In the genomic region with DNA sequence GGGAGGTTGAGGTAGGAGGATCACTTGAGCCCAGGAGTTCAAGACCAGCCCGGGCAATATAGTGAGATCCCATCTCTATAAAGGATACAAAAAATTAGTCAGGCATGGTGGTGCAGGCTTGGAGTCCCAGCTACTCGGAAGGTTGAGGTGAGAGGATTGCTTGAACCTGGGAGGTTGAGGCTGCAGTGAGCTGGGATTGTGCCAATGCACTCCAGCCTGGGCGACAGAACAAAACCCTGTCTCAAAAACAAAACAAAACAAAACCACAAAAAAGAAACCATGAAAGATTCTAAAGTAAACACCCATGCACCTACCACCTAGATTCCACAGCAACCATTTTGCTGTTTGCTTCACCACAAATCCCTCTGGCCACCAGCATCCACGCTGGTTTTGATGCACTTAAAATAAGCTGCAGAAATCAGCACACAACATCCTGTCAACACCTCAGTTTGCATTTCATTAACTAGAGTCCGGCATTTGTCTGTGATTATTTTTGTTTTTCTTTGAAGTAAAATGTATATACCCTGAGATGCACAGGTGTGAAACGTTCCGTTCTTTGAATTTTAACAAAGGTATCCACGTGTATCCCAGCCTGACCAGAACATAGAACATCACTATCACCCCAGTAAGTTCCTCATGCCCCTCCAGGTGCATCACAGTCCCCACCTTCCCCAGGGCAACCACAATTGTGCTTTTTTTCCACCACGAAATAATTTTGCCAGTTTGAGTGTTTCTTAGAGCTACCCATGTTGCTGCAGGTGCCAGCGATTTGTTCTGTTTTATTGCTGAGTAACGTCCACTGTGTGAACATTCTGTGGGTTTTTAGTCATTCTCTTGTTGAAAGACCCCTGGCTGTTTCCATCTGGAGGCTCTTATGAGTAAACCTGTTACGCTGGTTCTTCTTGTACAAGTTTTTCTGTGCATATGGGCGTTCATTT, we compare ENCODE assay signal across 8 cellular contexts.
DNase-seq lines count a peak whose midpoint lies in the region; ATAC-seq, FAIRE-seq and TF ChIP-seq lines count a peak whose summit lies in the region.

No MANE protein-coding gene starts in this region.

- H3K56ac ChIP-seq in IMR-90 (ENCODE audit: extremely low read depth, insufficient read depth, low read length), result no peak overlapping the region

- TF ChIP-seq EP300 in HepG2 (IDR thresholded peaks at IDR 0.05; ENCODE audit: low read depth in 2 of 2, low read length in 2 of 2) (no peak), HepG2 (CRISPR knock-in tag; IDR thresholded peaks at IDR 0.05; ENCODE audit: borderline replicate concordance) (no peak)

- H2BK5ac ChIP-seq in IMR-90 (ENCODE audit: low read depth, low read length, poor library complexity, severe bottlenecking), result no peak overlapping the region

- H3K9me3 Mint-ChIP-seq in activated T-cell treated with anti-CD3 and anti-CD28 coated beads, Interleukin-2, amount 50 U/mL, for 4 hours, result peaks cover 2% of the 10 kb centered on the region

- H3K27me3 Mint-ChIP-seq in activated T-cell treated with anti-CD3 and anti-CD28 coated beads, Interleukin-2, amount 50 U/mL, for 4 hours (ENCODE audit: low read depth), result no peaks in the 10 kb centered on the region

- no peak overlapping the region for H3K4me2 ChIP-seq in IMR-90 (ENCODE audit: low read depth, low read length)
- no peak overlapping the region for H3K4me2 ChIP-seq in HepG2 (ENCODE audit: low read depth, low read length)

- ATAC-seq in IMR-90 (ENCODE audit: low read depth) (no peak), HepG2 (no peak), HG03442 (IDR thresholded peaks at IDR 0.05; ENCODE audit: unreplicated experiment) (no peak)
- ATAC-seq in activated T-cell treated with anti-CD3 and anti-CD28 coated beads, Interleukin-2, amount 50 U/mL, for 4 hours, result peak; percentile 16 to 33

- peak overlapping the region; percentile 71; the same call in 1 of the 2 replicates for H2AK5ac ChIP-seq in IMR-90 (ENCODE audit: low read depth, low read length)

- 86% methylated on average over 2 of the region's 13 CpGs; no CpG with 5 or more reads in 1 of the 2 experiments for WGBS in IMR-90 (ENCODE audit: extremely low coverage in 2 of 2, insufficient read length in 1 of 2), 2 experiments
- 94% methylated on average over 13 of the region's 13 CpGs for WGBS in HepG2 (ENCODE audit: low lambda C conversion rate)

- H3K4me1 ChIP-seq in ACC112 (ENCODE audit: control insufficient read depth, insufficient read depth, low read length, unreplicated experiment) (peaks cover 25% of the 10 kb centered on the region), IMR-90 (ENCODE audit: control insufficient read depth, insufficient read depth, low read length) (peaks cover 3% of the 10 kb centered on the region), HepG2 (ENCODE audit: insufficient read depth, low read length) (peaks cover 40% of the 10 kb centered on the region)

- H3K79me1 ChIP-seq in IMR-90 (ENCODE audit: low read depth in 1 of 2, low read length in 2 of 2), result peaks cover 20 to 58% of the 10 kb centered on the region in 2 experiments

- no peak overlapping the region for H4K91ac ChIP-seq in IMR-90 (ENCODE audit: insufficient read depth, low read depth, low read length)

- FAIRE-seq in HepG2 (lab: Jason Lieb, UNC), result no peak
- FAIRE-seq in RCC 7860 (lab: Jason Lieb, UNC), result no peak

- peak overlapping the region; percentile 44; the same call in 1 of the 2 replicates for H2BK20ac ChIP-seq in IMR-90 (ENCODE audit: low read depth, low read length)

- intact Hi-C loops in IMR-90 (cut with micrococcal nuclease) (loop anchor here (5.0 to 10.0 kb wide), 2 partner anchors 145 to 682 kb away; no protein-coding TSS in a partner anchor), HepG2 (cut with micrococcal nuclease; ENCODE audit: unreplicated experiment) (no loop called here)

- H2BK120ac ChIP-seq in IMR-90 (ENCODE audit: low read depth, low read length), result peak overlapping the region; percentile 82; the same call in 1 of the 2 replicates

- H2AFZ ChIP-seq in ACC112 (ENCODE audit: low read length, unreplicated experiment), result no peak overlapping the region
- H2AFZ ChIP-seq in IMR-90 (replicated peaks; ENCODE audit: low read length, poor library complexity), result no peak overlapping the region
- H2AFZ ChIP-seq in HepG2 (ENCODE audit: low read length), result no peak overlapping the region

- CTCF ChIA-PET in IMR-90 (lab: Yijun Ruan, JAX) (interaction anchor here (0.6 to 1.0 kb wide), 3 partner anchors 29 to 162 kb away, joined by 3 read pairs; no protein-coding TSS in a partner anchor), HepG2 (lab: Yijun Ruan, JAX; ENCODE audit: low intra/inter-chr PET ratio, low total read pairs) (interaction anchor here (1.8 to 2.4 kb wide), 3 partner anchors 42 to 162 kb away, joined by 6 to 20 read pairs (median 7); no protein-coding TSS in a partner anchor)

- H3K4me1 Mint-ChIP-seq in activated T-cell treated with anti-CD3 and anti-CD28 coated beads, Interleukin-2, amount 50 U/mL, for 4 hours (ENCODE audit: low read depth), result peaks cover 38% of the 10 kb centered on the region

- no peak overlapping the region for H4K5ac ChIP-seq in IMR-90 (ENCODE audit: low read depth, low read length)

- no peak overlapping the region for H2AK9ac ChIP-seq in IMR-90 (replicated peaks; ENCODE audit: low read depth, low read length, poor library complexity)

- no peak overlapping the region for H3K23ac ChIP-seq in IMR-90 (ENCODE audit: low read depth, low read length)

- no peaks in the 10 kb centered on the region for H3K36me3 Mint-ChIP-seq in activated T-cell treated with anti-CD3 and anti-CD28 coated beads, Interleukin-2, amount 50 U/mL, for 4 hours (ENCODE audit: insufficient read depth)

- peak overlapping the region; percentile 61 for H3K4me3 Mint-ChIP-seq in activated T-cell treated with anti-CD3 and anti-CD28 coated beads, Interleukin-2, amount 50 U/mL, for 4 hours

- no TSS peak for BruUV-seq in IMR-90 (replicated peaks; lab: Mats Ljungman, UMichigan)
- TSS peak; percentile 18 for BruUV-seq in HepG2 (replicated peaks; lab: Mats Ljungman, UMichigan)

- H3K27me3 ChIP-seq in ACC112 (ENCODE audit: insufficient read depth, low read length) (no peaks in the 10 kb centered on the region), IMR-90 (ENCODE audit: control insufficient read depth, insufficient read depth, low read length) (no peaks in the 10 kb centered on the region), HepG2 (ENCODE audit: control insufficient read depth in 1 of 2, insufficient read depth in 2 of 2, low read length in 2 of 2) (no peaks in the 10 kb centered on the region)

- no peak for TF ChIP-seq CTCF in IMR-90 (conservative IDR thresholded peaks at IDR 0.05; ENCODE audit: low read depth, low read length)
- TF ChIP-seq CTCF in HepG2 (CRISPR knock-in tag; IDR thresholded peaks at IDR 0.05), result no peak

- TF ChIP-seq RAD21 in IMR-90 (IDR thresholded peaks at IDR 0.05; ENCODE audit: low read length) (no peak), HepG2 (CRISPR knock-in tag; IDR thresholded peaks at IDR 0.05) (no peak)

- no peak for TF ChIP-seq POLR2A in IMR-90 (IDR thresholded peaks at IDR 0.05; ENCODE audit: low read depth, low read length)
- TF ChIP-seq POLR2A in HepG2 (IDR thresholded peaks at IDR 0.05; ENCODE audit: insufficient read depth in 1 of 2, low read depth in 2 of 2, low read length in 2 of 2), result no peak

- peaks cover 9% of the 10 kb centered on the region for H3K9me3 ChIP-seq in IMR-90 (ENCODE audit: control insufficient read depth, insufficient read depth, low read length)
- H3K9me3 ChIP-seq in HepG2 (ENCODE audit: low read length), result no peaks in the 10 kb centered on the region

- in situ Hi-C loops in IMR-90 (cut with MboI; ENCODE audit: low sequenced_read_pairs) (no loop called here), HepG2 (cut with HindIII; ENCODE audit: extremely low pct_ligation_motif_present, low pct_unique_long_range_greater_than_20kb) (loop anchor here (5.0 kb wide), 2 partner anchors 95 to 165 kb away; no protein-coding TSS in a partner anchor)

- POLR2A ChIA-PET in IMR-90 (lab: Charles Lee; ENCODE audit: unreplicated experiment) (interaction anchor here (0.6 kb wide), 1 partner anchor 42 kb away, joined by 3 read pairs; no protein-coding TSS in a partner anchor), HepG2 (lab: Yijun Ruan, JAX) (interaction anchor here (0.7 to 2.5 kb wide), 10 partner anchors 9 to 121 kb away, joined by 3 to 15 read pairs (median 4); no protein-coding TSS in a partner anchor)

- H4K20me1 ChIP-seq in IMR-90 (ENCODE audit: insufficient read depth, low read length), result peaks cover 8% of the 10 kb centered on the region
- peaks cover 57% of the 10 kb centered on the region for H4K20me1 ChIP-seq in HepG2 (ENCODE audit: insufficient read depth, low read length)

- dilution Hi-C loops in IMR-90 (cut with HindIII; ENCODE audit: low sequenced_read_pairs, unreplicated experiment), result no loop called here

- H3K79me2 ChIP-seq in ACC112 (ENCODE audit: control insufficient read depth, insufficient read depth, low read length, unreplicated experiment), result peaks cover 85% of the 10 kb centered on the region
- peaks cover 87% of the 10 kb centered on the region for H3K79me2 ChIP-seq in HepG2 (ENCODE audit: insufficient read depth, low read length)

- H3K36me3 ChIP-seq in ACC112 (ENCODE audit: insufficient read depth, low read length) (peaks cover 20% of the 10 kb centered on the region), IMR-90 (ENCODE audit: control insufficient read depth, insufficient read depth, low read length) (no peaks in the 10 kb centered on the region; the same call in 1 of the 2 replicates), HepG2 (replicated peaks in 1 of 2; ENCODE audit: control insufficient read depth in 1 of 2, insufficient read depth in 2 of 2, low read length in 2 of 2) (peaks cover 5 to 15% of the 10 kb centered on the region in 2 experiments; a peak in 1 of 5 replicates)

- no peaks in the 10 kb centered on the region for H3K9me1 ChIP-seq in IMR-90 (ENCODE audit: insufficient read depth, low read length)

- no peak overlapping the region for H3K18ac ChIP-seq in IMR-90 (ENCODE audit: low read depth, low read length)

- no peak overlapping the region for H3K14ac ChIP-seq in IMR-90 (replicated peaks; ENCODE audit: low read depth, low read length)

- H3K9ac ChIP-seq in IMR-90 (ENCODE audit: low read depth, low read length) (no peak overlapping the region), HepG2 (ENCODE audit: insufficient read depth, low read depth, low read length) (no peak overlapping the region)

- no peak overlapping the region for H4K8ac ChIP-seq in IMR-90 (ENCODE audit: low read depth in 2 of 2, low read length in 2 of 2)

- peak overlapping the region; percentile 3; the same call in 1 of the 2 replicates for H3K4me3 ChIP-seq in ACC112 (ENCODE audit: low read depth, low read length)
- no peak overlapping the region for H3K4me3 ChIP-seq in IMR-90 (ENCODE audit: insufficient read depth, low read depth, low read length)
- H3K4me3 ChIP-seq in HepG2 (replicated peaks in 1 of 3; ENCODE audit: insufficient read depth in 1 of 3, low read depth in 2 of 3, low read length in 3 of 3), result no peak overlapping the region

- H3K27ac ChIP-seq in ACC112 (ENCODE audit: low read depth, low read length) (peak overlapping the region; percentile 82), IMR-90 (ENCODE audit: insufficient read depth, low read length) (no peak overlapping the region; the same call in 1 of the 2 replicates), HepG2 (ENCODE audit: extremely low read length, insufficient read depth, low read length) (no peak overlapping the region)

- 0 out of 3 replicates have a peak overlapping the region, but pooled peaks have one; percentile 11 for H2BK15ac ChIP-seq in IMR-90 (ENCODE audit: low read depth, low read length)

- DNase-seq in IMR-90, result no peak
- DNase-seq in activated T-cell treated with anti-CD3 and anti-CD28 coated beads, Interleukin-2, amount 50 U/mL, for 4 hours, result peak; percentile 3
- DNase-seq in HepG2 (ENCODE audit: low spot score), result no peak
- no peak for DNase-seq in RCC 7860 (ENCODE audit: low spot score)
- no peak for DNase-seq in kidney tubule cell (ENCODE audit: low spot score)
- DNase-seq in GM19238 (ENCODE audit: insufficient read length, low spot score), result no peak

- peak overlapping the region; percentile 62 for H3K4ac ChIP-seq in IMR-90 (ENCODE audit: low read depth, low read length)

Comparison
In these comparisons a context has a peak if more than half of its experiments do, and no peak if none do; other contexts are left out.
1. ATAC-seq: peak in activated T-cell treated with anti-CD3 and anti-CD28 coated beads, Interleukin-2, amount 50 U/mL, for 4 hours (2 of 2); none in IMR-90 (single experiment), HepG2 (single experiment) and HG03442 (single experiment).